ENCODE assay signal across 17 cellular contexts in genomic region chr4:118759481-118759880, GRCh38.
A peak's percentile ranks its signal among the peaks of the same experiment; 100 is the strongest.
DNase-seq lines count a peak whose midpoint lies in the region; ATAC-seq and TF ChIP-seq lines count a peak whose summit lies in the region.
"Had no signal": no experiment of that assay in that cellular context is flagged by ENCODE, and none has a peak within 500 bp of the region (broad histone marks: within the 10 kb centered on the region; RNA-seq: fewer than 3 reads in every experiment).

No MANE protein-coding gene starts in this region.

- H3K4me1 Mint-ChIP-seq in dendritic cell treated with granulocyte-macrophage colony-stimulating factor and Interleukin-4, amounts not matched to agents 40 ng/mL and 50 ng/mL, for 4 days (ENCODE audit: low read depth) = peaks cover 16% of the 10 kb centered on the region
- H3K4me1 Mint-ChIP-seq in osteocyte (ENCODE audit: unreplicated experiment) = peaks cover 74% of the 10 kb centered on the region
- H3K4me1 Mint-ChIP-seq: immature natural killer cell had no signal

- no peak overlapping the region for H3K4me3 Mint-ChIP-seq in dendritic cell treated with granulocyte-macrophage colony-stimulating factor and Interleukin-4, amounts not matched to agents 40 ng/mL and 50 ng/mL, for 4 days
- no peak overlapping the region for H3K4me3 Mint-ChIP-seq in osteocyte (ENCODE audit: unreplicated experiment)
- H3K4me3 Mint-ChIP-seq: activated CD8-positive, alpha-beta T cell treated with anti-CD3 and anti-CD28 coated beads, Interleukin-2, amount 10 ng/mL, durations not matched to agents 7 days and 5 days; activated T-helper 17 cell treated with anti-CD3 and anti-CD28 coated beads, Interleukin-2, amount 50 U/mL, for 72 hours; immature natural killer cell; stimulated activated effector memory CD8-positive, alpha-beta T cell treated with anti-CD3 and anti-CD28 coated beads, Interleukin-12 subunit alpha, Interleukin-12 subunit beta, amount 100 ng/mL, for 72 hours; WTC11 had no signal

- TF ChIP-seq CTCF in right atrium auricular region (IDR thresholded peaks at IDR 0.05) = no peak
- no peak for TF ChIP-seq CTCF in osteocyte (IDR thresholded peaks at IDR 0.05)
- TF ChIP-seq CTCF in uterus (IDR thresholded peaks at IDR 0.05) = no peak

- H3K4me1 ChIP-seq in right atrium auricular region (peaks cover 0 to 83% of the 10 kb centered on the region in 2 donors), uterus (peaks cover 17 to 24% of the 10 kb centered on the region in 2 donors)

- no peak for ATAC-seq in Right ventricle myocardium inferior
- ATAC-seq: activated CD8-positive, alpha-beta T cell treated with anti-CD3 and anti-CD28 coated beads, Interleukin-2, amount 10 ng/mL, durations not matched to agents 7 days and 5 days; activated T-helper 17 cell treated with anti-CD3 and anti-CD28 coated beads, Interleukin-2, amount 50 U/mL, for 72 hours; stimulated activated effector memory CD8-positive, alpha-beta T cell treated with anti-CD3 and anti-CD28 coated beads, Interleukin-12 subunit alpha, Interleukin-12 subunit beta, amount 100 ng/mL, for 72 hours; WTC11 had no signal

- H3K27ac Mint-ChIP-seq in dendritic cell treated with granulocyte-macrophage colony-stimulating factor and Interleukin-4, amounts not matched to agents 40 ng/mL and 50 ng/mL, for 4 days = peak overlapping the region; percentile 34
- H3K27ac Mint-ChIP-seq in osteocyte (ENCODE audit: unreplicated experiment) = peak overlapping the region; percentile 16
- H3K27ac Mint-ChIP-seq: activated CD8-positive, alpha-beta T cell treated with anti-CD3 and anti-CD28 coated beads, Interleukin-2, amount 10 ng/mL, durations not matched to agents 7 days and 5 days; activated T-helper 17 cell treated with anti-CD3 and anti-CD28 coated beads, Interleukin-2, amount 50 U/mL, for 72 hours; stimulated activated effector memory CD8-positive, alpha-beta T cell treated with anti-CD3 and anti-CD28 coated beads, Interleukin-12 subunit alpha, Interleukin-12 subunit beta, amount 100 ng/mL, for 72 hours; WTC11 had no signal

- peaks cover 86% of the 10 kb centered on the region for H3K36me3 Mint-ChIP-seq in dendritic cell treated with granulocyte-macrophage colony-stimulating factor and Interleukin-4, amounts not matched to agents 40 ng/mL and 50 ng/mL, for 4 days (ENCODE audit: low read depth)
- H3K36me3 Mint-ChIP-seq in osteocyte (ENCODE audit: unreplicated experiment) = peaks cover 59% of the 10 kb centered on the region

- H3K9me3 Mint-ChIP-seq in dendritic cell treated with granulocyte-macrophage colony-stimulating factor and Interleukin-4, amounts not matched to agents 40 ng/mL and 50 ng/mL, for 4 days = no peaks in the 10 kb centered on the region
- H3K9me3 Mint-ChIP-seq in osteocyte (ENCODE audit: unreplicated experiment) = no peaks in the 10 kb centered on the region
- H3K9me3 Mint-ChIP-seq: activated T-helper 17 cell treated with anti-CD3 and anti-CD28 coated beads, Interleukin-2, amount 50 U/mL, for 72 hours; immature natural killer cell; stimulated activated effector memory CD8-positive, alpha-beta T cell treated with anti-CD3 and anti-CD28 coated beads, Interleukin-12 subunit alpha, Interleukin-12 subunit beta, amount 100 ng/mL, for 72 hours; WTC11 had no signal

- H3K4me3 ChIP-seq in right atrium auricular region = no peak overlapping the region
- no peak overlapping the region for H3K4me3 ChIP-seq in uterus
- no peak overlapping the region for H3K4me3 ChIP-seq in H7 (ENCODE audit: insufficient read depth, low read depth, low read length)

- H3K27ac ChIP-seq in right atrium auricular region (peak overlapping the region; percentile 49 to 61), uterus (peak overlapping the region; percentile 86 to 97)

- no peaks in the 10 kb centered on the region for H3K27me3 Mint-ChIP-seq in dendritic cell treated with granulocyte-macrophage colony-stimulating factor and Interleukin-4, amounts not matched to agents 40 ng/mL and 50 ng/mL, for 4 days
- H3K27me3 Mint-ChIP-seq in osteocyte (ENCODE audit: unreplicated experiment) = no peaks in the 10 kb centered on the region
- H3K27me3 Mint-ChIP-seq: activated T-helper 17 cell treated with anti-CD3 and anti-CD28 coated beads, Interleukin-2, amount 50 U/mL, for 72 hours had no signal

- no peak for DNase-seq in right atrium auricular region (ENCODE audit: low spot score)
- no peak for DNase-seq in Right ventricle myocardium inferior (ENCODE audit: missing footprints)
- no peak for DNase-seq in osteocyte (ENCODE audit: extremely low spot score, unreplicated experiment)
- no peak for DNase-seq in uterus
- DNase-seq in KG1 (lab: John Stamatoyannopoulos, UW) = no peak
- no peak for DNase-seq in H7
- no peak for DNase-seq in RPMI8226
- DNase-seq: activated CD8-positive, alpha-beta T cell treated with anti-CD3 and anti-CD28 coated beads, Interleukin-2, amount 10 ng/mL, durations not matched to agents 7 days and 5 days; Caco-2; immature natural killer cell; Kasumi-1; NCI-H1417 treated with DMSO at 0.1 percent for 48 hours; small intestine had no signal

- no peaks in the 10 kb centered on the region for H3K9me3 ChIP-seq in right atrium auricular region
- H3K9me3 ChIP-seq in uterus = no peaks in the 10 kb centered on the region
- H3K9me3 ChIP-seq: Caco-2 had no signal

- H3K27me3 ChIP-seq in right atrium auricular region (no peaks in the 10 kb centered on the region), uterus (no peaks in the 10 kb centered on the region), H7 (ENCODE audit: control insufficient read depth, insufficient read depth, low read length) (no peaks in the 10 kb centered on the region)

- no peaks in the 10 kb centered on the region for H3K36me3 ChIP-seq in right atrium auricular region
- H3K36me3 ChIP-seq in uterus = no peaks in the 10 kb centered on the region
- peaks cover 10% of the 10 kb centered on the region for H3K36me3 ChIP-seq in H7 (replicated peaks; ENCODE audit: control insufficient read depth, insufficient read depth, low read length)

- intact Hi-C loops in Right ventricle myocardium inferior (cut with DNase I) = no loop called here
- intact Hi-C loops in dendritic cell treated with granulocyte-macrophage colony-stimulating factor and Interleukin-4, amounts not matched to agents 40 ng/mL and 50 ng/mL, for 4 days (cut with micrococcal nuclease) = no loop called here
- intact Hi-C loops in uterus (cut with DNase I; ENCODE audit: low total_unique reads) = no loop called here

- TF ChIP-seq POLR2A in uterus (IDR thresholded peaks at IDR 0.05) = no peak
